Comparison of ENCODE assay signal across 8 cellular contexts in genomic region chr7:127253289-127254162, GRCh38. TPM values are rescaled to one million over a fixed set of nuclear protein-coding genes. Genes with fewer than 3 reads are reported as not detected.
DNase-seq lines count a peak whose midpoint lies in the region; ATAC-seq and TF ChIP-seq lines count a peak whose summit lies in the region.

No MANE protein-coding gene starts in this region.

- intact Hi-C loops in left cardiac atrium (cut with DNase I) = no loop called here
- intact Hi-C loops in posterior cingulate gyrus (cut with DNase I) = loop anchor here (5.0 kb wide), 1 partner anchor 146 kb away; no protein-coding TSS in a partner anchor
- intact Hi-C loops in vagina (cut with DNase I) = loop anchor here (5.0 kb wide), 1 partner anchor 446 kb away; no protein-coding TSS in a partner anchor

- no peaks in the 10 kb centered on the region for H3K9me2 ChIP-seq in GM23338 (ENCODE audit: insufficient read depth)

- H3K27ac ChIP-seq in GM23338 (ENCODE audit: low read depth) (no peak overlapping the region), vagina (no peak overlapping the region)

- no peaks in the 10 kb centered on the region for H3K36me3 ChIP-seq in GM23338 (ENCODE audit: insufficient read depth)
- H3K36me3 ChIP-seq in vagina = no peaks in the 10 kb centered on the region

- H4K20me1 ChIP-seq in GM23338 (replicated peaks; ENCODE audit: insufficient read depth) = peaks cover 3% of the 10 kb centered on the region

- TF ChIP-seq CTCF in GM23338 (conservative IDR thresholded peaks at IDR 0.05; ENCODE audit: low read depth in 2 of 2) = peak; percentile 73 to 83
- peak; percentile 28 to 60 (median 55) for TF ChIP-seq CTCF in vagina (IDR thresholded peaks at IDR 0.05)

- 0 out of 2 replicates have a peak, but pooled peaks cover 4% of the 10 kb centered on the region for H3F3A ChIP-seq in GM23338 (replicated peaks; ENCODE audit: low read depth)

- TF ChIP-seq POLR2A in vagina (IDR thresholded peaks at IDR 0.05) = no peak

- DNase-seq in GDM1 (lab: John Stamatoyannopoulos, UW) (peak; percentile 4), GM23338 (ENCODE audit: low spot score) (peak; percentile 86), LHCN-M2 (ENCODE audit: low read depth) (peak; percentile 52), SK-N-DZ (ENCODE audit: low spot score) (peak; percentile 77), amniotic epithelial cell (ENCODE audit: low read depth) (peak; percentile 35), left cardiac atrium (peak; percentile 63), posterior cingulate gyrus (peak; percentile 60 to 96 (median 74)), vagina (ENCODE audit: extremely low spot score in 2 of 2) (no peak)

- H3K27me3 Mint-ChIP-seq in GM23338 (ENCODE audit: insufficient read depth, low read depth, poor library complexity) = peaks cover 42% of the 10 kb centered on the region

- no peaks in the 10 kb centered on the region for H3K79me2 ChIP-seq in GM23338 (replicated peaks; ENCODE audit: insufficient read depth)

- peak overlapping the region; percentile 95 for H3K4me3 ChIP-seq in GM23338
- peak overlapping the region; percentile 67 to 70 for H3K4me3 ChIP-seq in vagina

- peaks cover 66% of the 10 kb centered on the region for H3K27me3 ChIP-seq in GM23338 (ENCODE audit: insufficient read depth)
- H3K27me3 ChIP-seq in vagina = no peaks in the 10 kb centered on the region

- H3K4me3 Mint-ChIP-seq in GM23338 = peak overlapping the region; percentile 87

- no peaks in the 10 kb centered on the region for H3K9me3 Mint-ChIP-seq in GM23338

- H3K9me3 ChIP-seq in vagina = no peaks in the 10 kb centered on the region

- ATAC-seq in GM23338 (peak; percentile 67), left cardiac atrium (peak; percentile 82 to 86)

- H3K36me3 Mint-ChIP-seq in GM23338 (ENCODE audit: low read depth) = no peaks in the 10 kb centered on the region; the same call in 2 of the 3 replicates

- H3K4me1 ChIP-seq in GM23338 (ENCODE audit: insufficient read depth) (peaks cover 22% of the 10 kb centered on the region), vagina (peaks cover 19% of the 10 kb centered on the region)

- H3K4me1 Mint-ChIP-seq in GM23338 = peaks cover 17% of the 10 kb centered on the region

- H3K4me2 ChIP-seq in GM23338 = peak overlapping the region; percentile 98

- H2AFZ ChIP-seq in GM23338 = peak overlapping the region; percentile 99

- H3K27ac Mint-ChIP-seq in GM23338 = no peak overlapping the region

TF ChIP-seq in GM23338, 12 proteins besides CTCF, POLR2A, EP300 and RAD21:
- TF ChIP-seq JUNB (IDR thresholded peaks at IDR 0.05; ENCODE audit: unreplicated experiment) (no peak), ZNF114 (CRISPR knock-in tag; IDR thresholded peaks at IDR 0.05) (no peak), EZH2phosphoT487 (IDR thresholded peaks at IDR 0.05; ENCODE audit: unreplicated experiment) (no peak), ETS1 (IDR thresholded peaks at IDR 0.05) (no peak), POLR2AphosphoS5 (IDR thresholded peaks at IDR 0.05; ENCODE audit: low read depth) (peak; percentile 22; the same call in 1 of the 2 replicates), STAT1 (IDR thresholded peaks at IDR 0.05; ENCODE audit: unreplicated experiment) (no peak)

RNA-seq across cellular contexts. Expression of gene GRM8, which starts 0.8 kb away (rescaled TPM):
- 2.0 and 6.6 TPM in 2 replicates for total RNA-seq in GM23338 (2014; rRNA removed; shearing (Covaris generic))
- 1.7 and 1.9 TPM in 2 replicates for polyA plus RNA-seq in GM23338 (2016; fragmentation: Nextera tagmentation; extraction: Ambion mirVana)
- total RNA-seq in LHCN-M2 (2014; rRNA removed) (0.11 TPM in 1 of 2 replicates, not detected in the other), left cardiac atrium (under 1 TPM in 1 of 2 donors, not detected in 1; 0.18 TPM), vagina (not detected)
- polyA plus RNA-seq in LHCN-M2 (2012) = 0.05 TPM
- 13.8 and 18.2 TPM in 2 replicates for polyA plus RNA-seq in SK-N-DZ (2014; cell fraction: cytosol; rRNA removed)
- 17.6 and 18.4 TPM in 2 replicates for polyA plus RNA-seq in SK-N-DZ (2014; cell fraction: nucleus; rRNA removed)

Comparison
In these comparisons a context has a peak if more than half of its experiments do, and no peak if none do; other contexts are left out.
1. DNase-seq: peak in GDM1 (single experiment), GM23338 (single experiment), LHCN-M2 (single experiment), SK-N-DZ (single experiment), amniotic epithelial cell (single experiment), left cardiac atrium (single experiment) and posterior cingulate gyrus (10 of 10); none in vagina (0 of 2).
2. intact Hi-C loops: an anchor here in posterior cingulate gyrus (5.0 kb wide) and vagina (5.0 kb wide); none called in left cardiac atrium.